11 cellular contexts compared by ENCODE assay signal in genomic region chr18:58148954-58149471, GRCh38.
A peak's percentile ranks its signal among the peaks of the same experiment; 100 is the strongest.
DNase-seq lines count a peak whose midpoint lies in the region; ATAC-seq and TF ChIP-seq lines count a peak whose summit lies in the region.
"Had no signal": no experiment of that assay in that cellular context is flagged by ENCODE, and none has a peak within 500 bp of the region (broad histone marks: within the 10 kb centered on the region; RNA-seq: fewer than 3 reads in every experiment).

No MANE protein-coding gene starts in this region.

- TF ChIP-seq POLR2A in adrenal gland (IDR thresholded peaks at IDR 0.05), result no peak

- peaks cover 7 to 18% of the 10 kb centered on the region in 2 donors for H3K27me3 Mint-ChIP-seq in natural killer cell treated with Interleukin-12 subunit alpha and Interleukin-12 subunit beta and Interleukin-15 and Interleukin-18, amount 100 ng/mL, for 72 hours

- H3K27ac Mint-ChIP-seq in natural killer cell treated with Interleukin-12 subunit alpha and Interleukin-12 subunit beta and Interleukin-15 and Interleukin-18, amount 100 ng/mL, for 72 hours, result no peak overlapping the region

- H3K9me3 ChIP-seq in adrenal gland (replicated peaks in 1 of 3), result no peaks in the 10 kb centered on the region

- no peak for TF ChIP-seq CTCF in adrenal gland (IDR thresholded peaks at IDR 0.05)

- peak overlapping the region in 1 of 4 donors; percentile 10 for H3K4me3 ChIP-seq in adrenal gland

- no peaks in the 10 kb centered on the region for H3K36me3 ChIP-seq in adrenal gland (replicated peaks in 1 of 2)

- DNase-seq in COLO668 (lab: John Stamatoyannopoulos, UW; ENCODE audit: unreplicated experiment) (peak; percentile 23), adrenal gland (peak in 6 of 7 donors; percentile 38 to 61 (median 45)), epidermal melanocyte (ENCODE audit: insufficient read length, low spot score) (no peak), NCI-H2171 treated with DMSO at 0.1 percent for 48 hours (lab: John Stamatoyannopoulos, UW) (no peak)
- no peak for DNase-seq in natural killer cell treated with Interleukin-12 subunit alpha and Interleukin-12 subunit beta and Interleukin-15 and Interleukin-18, amount 100 ng/mL, for 72 hours (ENCODE audit: low spot score)
- no peak for DNase-seq in stimulated activated CD4-positive, alpha-beta T cell treated with anti-CD3 and anti-CD28 coated beads, Interleukin-2, amount 100 ng/mL, for 48 hours
- DNase-seq: activated gamma-delta T cell treated with Interleukin-2 at 50 U/mL for 16 hours, AML-193, NCI-H524 treated with DMSO at 0.1 percent for 48 hours had no signal

- H3K27ac ChIP-seq in adrenal gland, result peak overlapping the region in 3 of 5 donors; percentile 23 to 81 (median 58)

- H3K27me3 ChIP-seq in adrenal gland, result no peaks in the 10 kb centered on the region

- no peak overlapping the region for H3K4me3 Mint-ChIP-seq in natural killer cell treated with Interleukin-12 subunit alpha and Interleukin-12 subunit beta and Interleukin-15 and Interleukin-18, amount 100 ng/mL, for 72 hours

- intact Hi-C loops in adrenal gland (cut with DNase I), result loop anchor here in 1 of 2 donors (5.0 to 10.0 kb wide), 2 partner anchors 33 to 176 kb away; no protein-coding TSS in a partner anchor

- H3K36me3 Mint-ChIP-seq in natural killer cell treated with Interleukin-12 subunit alpha and Interleukin-12 subunit beta and Interleukin-15 and Interleukin-18, amount 100 ng/mL, for 72 hours, result no peaks in the 10 kb centered on the region

- peaks cover 4 to 16% of the 10 kb centered on the region in 2 donors for H3K4me1 ChIP-seq in adrenal gland (replicated peaks in 1 of 2)

- WGBS in adrenal gland, 4 donors, result 34 to 57% (median 54%) methylated on average over 7 of the region's 7 CpGs

- no peaks in the 10 kb centered on the region for H3K9me3 Mint-ChIP-seq in natural killer cell treated with Interleukin-12 subunit alpha and Interleukin-12 subunit beta and Interleukin-15 and Interleukin-18, amount 100 ng/mL, for 72 hours

- H3K4me1 Mint-ChIP-seq in natural killer cell treated with Interleukin-12 subunit alpha and Interleukin-12 subunit beta and Interleukin-15 and Interleukin-18, amount 100 ng/mL, for 72 hours (ENCODE audit: low read depth in 2 of 2), result peaks cover 0 to 5% of the 10 kb centered on the region in 2 donors

- ATAC-seq in GM19463 (IDR thresholded peaks at IDR 0.05; ENCODE audit: unreplicated experiment), result peak; percentile 77
- peak; percentile 76 for ATAC-seq in HG03354 (IDR thresholded peaks at IDR 0.05; ENCODE audit: poor library complexity, severe bottlenecking, unreplicated experiment)
- no peak for ATAC-seq in natural killer cell treated with Interleukin-12 subunit alpha and Interleukin-12 subunit beta and Interleukin-15 and Interleukin-18, amount 100 ng/mL, for 72 hours

Comparison
In these comparisons a context has a peak if more than half of its experiments do, and no peak if none do; other contexts are left out.
1. DNase-seq: peak in COLO668 (single experiment) and adrenal gland (6 of 7); none in natural killer cell treated with Interleukin-12 subunit alpha and Interleukin-12 subunit beta and Interleukin-15 and Interleukin-18, amount 100 ng/mL, for 72 hours (single experiment), epidermal melanocyte (single experiment), stimulated activated CD4-positive, alpha-beta T cell treated with anti-CD3 and anti-CD28 coated beads, Interleukin-2, amount 100 ng/mL, for 48 hours (0 of 2) and NCI-H2171 treated with DMSO at 0.1 percent for 48 hours (single experiment).
2. ATAC-seq: peak in GM19463 (single experiment) and HG03354 (single experiment); none in natural killer cell treated with Interleukin-12 subunit alpha and Interleukin-12 subunit beta and Interleukin-15 and Interleukin-18, amount 100 ng/mL, for 72 hours (0 of 2).